Comparison of ENCODE assay signal across 1 cellular context in the genomic region with DNA sequence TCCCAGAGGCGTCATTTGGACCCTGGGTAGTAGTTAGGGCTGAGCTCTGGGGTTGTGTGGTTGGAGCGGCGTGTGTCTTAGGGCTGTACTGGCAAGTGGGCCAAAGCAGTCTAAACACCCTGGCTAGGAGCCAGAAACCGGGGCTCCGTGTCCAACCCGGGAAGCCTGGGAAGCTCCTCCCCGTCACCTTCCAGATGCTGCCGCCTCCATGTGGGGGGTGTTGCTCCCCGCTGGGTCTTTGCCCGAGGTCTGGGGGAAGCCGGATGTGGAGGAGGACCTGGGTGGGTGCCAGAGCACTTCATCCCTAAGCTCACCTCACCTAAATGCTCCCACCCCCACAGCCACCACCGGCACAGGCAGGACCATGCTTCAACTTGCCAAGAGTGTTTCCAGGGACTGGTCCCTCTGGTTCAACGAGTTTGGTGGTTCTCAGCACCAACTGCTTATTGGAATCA.
TF ChIP-seq lines count a peak whose summit lies in the region.

No MANE protein-coding gene starts in this region.

TF ChIP-seq in SK-N-SH, 30 proteins besides CTCF, POLR2A, EP300 and RAD21 (continued from another document):
- no peak for TF ChIP-seq ELF1 (IDR thresholded peaks at IDR 0.05)
- TF ChIP-seq SIN3A (IDR thresholded peaks at IDR 0.05; ENCODE audit: borderline replicate concordance, low read depth, low read length): no peak
- no peak for TF ChIP-seq GATA2 (CRISPR knock-in tag; IDR thresholded peaks at IDR 0.05)
TF ChIP-seq in SK-N-SH: peak in this region for 0.
